Comparison of ENCODE assay signal across 8 cellular contexts in genomic region chr11:70397336-70397982, GRCh38. TPM values are rescaled to one million over a fixed set of nuclear protein-coding genes. Genes with fewer than 3 reads are reported as not detected.
A peak's percentile ranks its signal among the peaks of the same experiment; 100 is the strongest.
DNase-seq lines count a peak whose midpoint lies in the region; ATAC-seq and TF ChIP-seq lines count a peak whose summit lies in the region.

No MANE protein-coding gene starts in this region.

- H3K9me3 ChIP-seq in SJSA1 (replicated peaks): no peaks in the 10 kb centered on the region
- no peaks in the 10 kb centered on the region for H3K9me3 ChIP-seq in effector memory CD4-positive, alpha-beta T cell (ENCODE audit: control insufficient read depth, low read length)
- no peaks in the 10 kb centered on the region for H3K9me3 ChIP-seq in naive thymus-derived CD4-positive, alpha-beta T cell (ENCODE audit: control insufficient read depth in 2 of 3, low read length in 3 of 3)

- H3K27ac Mint-ChIP-seq in naive thymus-derived CD4-positive, alpha-beta T cell: peak overlapping the region in 7 of 9 donors; percentile 24 to 90 (median 65)

- peaks cover 11 to 22% (median 12%) of the 10 kb centered on the region in 7 donors for H3K4me1 Mint-ChIP-seq in naive thymus-derived CD4-positive, alpha-beta T cell

- no peak for TF ChIP-seq CTCF in BJ (IDR thresholded peaks at IDR 0.05; ENCODE audit: insufficient read depth, low read depth, low read length)

- CTCF ChIA-PET in BJ (lab: Yijun Ruan, JAX): interaction anchor here (1.0 kb wide), 1 partner anchor 116 kb away, joined by 4 read pairs; no protein-coding TSS in a partner anchor
- CTCF ChIA-PET in naive thymus-derived CD4-positive, alpha-beta T cell (lab: Charles Lee): no interaction called here

- no peak for DNase-seq in BJ (ENCODE audit: low read depth)
- no peak for DNase-seq in SJSA1 (ENCODE audit: low read depth in 1 of 2, low spot score in 2 of 2)
- no peak for DNase-seq in effector memory CD4-positive, alpha-beta T cell
- DNase-seq in naive thymus-derived CD4-positive, alpha-beta T cell: peak in 2 of 9 donors; percentile 3 to 27
- no peak for DNase-seq in putamen (ENCODE audit: low spot score)
- no peak for DNase-seq in kidney tubule cell (ENCODE audit: low spot score)

- POLR2A ChIA-PET in BJ (lab: Charles Lee): no interaction called here
- POLR2A ChIA-PET in naive thymus-derived CD4-positive, alpha-beta T cell (lab: Charles Lee): no interaction called here

- H3K4me3 ChIP-seq in BJ (ENCODE audit: low read depth, low read length): peak overlapping the region; percentile 97
- H3K4me3 ChIP-seq in SJSA1: peak overlapping the region; percentile 97
- peak overlapping the region; percentile 64 for H3K4me3 ChIP-seq in effector memory CD4-positive, alpha-beta T cell (ENCODE audit: insufficient read depth, low read depth, low read length, poor library complexity, severe bottlenecking)
- peak overlapping the region; percentile 36 for H3K4me3 ChIP-seq in naive thymus-derived CD4-positive, alpha-beta T cell (ENCODE audit: low read length)

- peak overlapping the region; percentile 96 for H3K27ac ChIP-seq in SJSA1
- H3K27ac ChIP-seq in effector memory CD4-positive, alpha-beta T cell (ENCODE audit: insufficient read depth, low read length, poor library complexity, severe bottlenecking): no peak overlapping the region
- H3K27ac ChIP-seq in naive thymus-derived CD4-positive, alpha-beta T cell (ENCODE audit: low read depth, low read length): no peak overlapping the region

- peaks cover 18 to 74% (median 31%) of the 10 kb centered on the region in 5 donors for H3K27me3 Mint-ChIP-seq in naive thymus-derived CD4-positive, alpha-beta T cell

- H3K36me3 Mint-ChIP-seq in naive thymus-derived CD4-positive, alpha-beta T cell: peaks cover 0 to 3% (median 0%) of the 10 kb centered on the region in 5 donors

- H3K27me3 ChIP-seq in BJ (ENCODE audit: control insufficient read depth, insufficient read depth, low read length) (no peaks in the 10 kb centered on the region), SJSA1 (replicated peaks) (no peaks in the 10 kb centered on the region)
- H3K27me3 ChIP-seq in effector memory CD4-positive, alpha-beta T cell (replicated peaks; ENCODE audit: control insufficient read depth, insufficient read depth, low read length, poor library complexity, severe bottlenecking): no peaks in the 10 kb centered on the region
- no peaks in the 10 kb centered on the region for H3K27me3 ChIP-seq in naive thymus-derived CD4-positive, alpha-beta T cell (ENCODE audit: control insufficient read depth in 2 of 2, insufficient read depth in 2 of 2, low read length in 2 of 2)

- peaks cover 21% of the 10 kb centered on the region for H3K4me1 ChIP-seq in SJSA1 (replicated peaks)
- H3K4me1 ChIP-seq in effector memory CD4-positive, alpha-beta T cell (ENCODE audit: control insufficient read depth, insufficient read depth, low read length, poor library complexity, severe bottlenecking): peaks cover 16% of the 10 kb centered on the region
- peaks cover 9% of the 10 kb centered on the region in 2 donors for H3K4me1 ChIP-seq in naive thymus-derived CD4-positive, alpha-beta T cell (ENCODE audit: control insufficient read depth in 2 of 2, insufficient read depth in 2 of 2, low read length in 2 of 2)

- H3K36me3 ChIP-seq in BJ (ENCODE audit: control insufficient read depth, insufficient read depth, low read length): peaks cover 1% of the 10 kb centered on the region; the same call in 1 of the 2 replicates
- H3K36me3 ChIP-seq in SJSA1: peaks cover 58% of the 10 kb centered on the region
- no peaks in the 10 kb centered on the region for H3K36me3 ChIP-seq in effector memory CD4-positive, alpha-beta T cell (ENCODE audit: control insufficient read depth, insufficient read depth, low read length)
- H3K36me3 ChIP-seq in naive thymus-derived CD4-positive, alpha-beta T cell (ENCODE audit: control insufficient read depth in 2 of 3, insufficient read depth in 3 of 3, low read length in 3 of 3): no peaks in the 10 kb centered on the region

- H3K4me3 Mint-ChIP-seq in naive thymus-derived CD4-positive, alpha-beta T cell: peak overlapping the region; percentile 76 to 97 (median 92)

- ATAC-seq in GM21737 (IDR thresholded peaks at IDR 0.05; ENCODE audit: unreplicated experiment) (peak; percentile 23), HG03175 (IDR thresholded peaks at IDR 0.05; ENCODE audit: unreplicated experiment) (no peak)
- ATAC-seq in naive thymus-derived CD4-positive, alpha-beta T cell: no peak

- peaks cover 0 to 2% (median 0%) of the 10 kb centered on the region in 11 donors for H3K9me3 Mint-ChIP-seq in naive thymus-derived CD4-positive, alpha-beta T cell

- intact Hi-C loops in naive thymus-derived CD4-positive, alpha-beta T cell (cut with micrococcal nuclease): loop anchor here in 1 of 2 donors (10.0 kb wide), 1 partner anchor 123 kb away; the partner anchor contains the start of gene PPFIA1

RNA-seq across cellular contexts. Expression of gene CTTN, which starts 0.9 kb away (rescaled TPM):
- polyA plus RNA-seq in BJ (2011; rRNA removed): 166 and 169 TPM in 2 replicates
- 144 and 167 TPM in 2 replicates for polyA minus RNA-seq in BJ (2011; rRNA and poly(A)+ RNA removed)
- total RNA-seq in SJSA1 (2014; rRNA removed; shearing (Covaris generic)): 747 and 1,035 TPM in 2 replicates
- total RNA-seq in naive thymus-derived CD4-positive, alpha-beta T cell: 1 to 10 TPM; 1.3 to 2.6 (median 2.2) TPM
- polyA plus RNA-seq in naive thymus-derived CD4-positive, alpha-beta T cell: under 1 TPM in 1 of 2 donors, not detected in 1; 0.07 TPM

Comparison
In these comparisons a context has a peak if more than half of its experiments do, and no peak if none do; other contexts are left out.
1. H3K4me3 ChIP-seq: peak in every context shown above with its lines; median percentile 97 in BJ; 97 in SJSA1; 64 in effector memory CD4-positive, alpha-beta T cell; 36 in naive thymus-derived CD4-positive, alpha-beta T cell.
2. RNA of gene CTTN, which starts 0.9 kb away (total RNA-seq): 747 to 1,035 TPM in SJSA1; 1.3 to 2.6 TPM in naive thymus-derived CD4-positive, alpha-beta T cell; every median in the first group is over 100 times any median in the second.